In the genomic region with DNA sequence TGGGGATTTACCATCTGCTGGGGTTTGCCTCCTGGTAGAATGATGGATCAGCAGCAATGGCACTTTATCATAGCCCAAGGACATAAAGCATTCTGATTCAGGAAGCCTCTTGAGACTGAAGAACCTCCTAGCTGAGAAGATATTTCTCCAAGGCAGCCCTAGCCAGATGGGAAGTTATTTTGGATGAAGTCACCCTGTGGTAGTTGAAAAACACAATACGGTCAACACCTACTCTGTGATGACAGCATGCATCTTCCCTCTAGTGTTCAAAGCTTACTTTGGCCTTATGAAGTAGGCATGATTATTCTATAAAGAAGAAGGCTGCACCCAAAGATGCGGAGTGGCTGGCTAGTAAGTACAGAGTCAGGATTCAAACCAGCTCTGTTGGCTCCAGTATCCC, we compare ENCODE assay signal across 17 cellular contexts.
A peak's percentile ranks its signal among the peaks of the same experiment; 100 is the strongest.
DNase-seq lines count a peak whose midpoint lies in the region; FAIRE-seq and TF ChIP-seq lines count a peak whose summit lies in the region.
"Had no signal": no experiment of that assay in that cellular context is flagged by ENCODE, and none has a peak within 500 bp of the region (broad histone marks: within the 10 kb centered on the region; RNA-seq: fewer than 3 reads in every experiment).

No MANE protein-coding gene starts in this region.

- no peak overlapping the region for H3K4me3 ChIP-seq in cardiac fibroblast (replicated peaks in 1 of 2; ENCODE audit: low read depth in 2 of 2, low read length in 2 of 2)
- H3K4me3 ChIP-seq: A549 had no signal

- TF ChIP-seq POLR2A in H54 (IDR thresholded peaks at IDR 0.05; ENCODE audit: low read depth, low read length): no peak

- peak; percentile 2 for TF ChIP-seq CTCF in cardiac fibroblast (IDR thresholded peaks at IDR 0.05; ENCODE audit: low read depth, low read length)

- FAIRE-seq in H54 (lab: Jason Lieb, UNC): no peak
- FAIRE-seq: A549, G401.6, GM12891, GM18507 had no signal

- DNase-seq in NCI-H2029 (lab: John Stamatoyannopoulos, UW) (peak; percentile 29), NCI-H2029 treated with DMSO at 0.1 percent for 48 hours (lab: John Stamatoyannopoulos, UW) (no peak), DMS79 treated with DMSO at 0.1 percent for 48 hours (lab: John Stamatoyannopoulos, UW) (peak; percentile 67), cardiac fibroblast (ENCODE audit: low read depth in 2 of 2) (peak in 1 of 2 donors; percentile 33), islet precursor cell (peak; percentile 21), NCI-H2081 (lab: John Stamatoyannopoulos, UW) (no peak), GOT3 (lab: John Stamatoyannopoulos, UW) (no peak), H54 (ENCODE audit: insufficient read length, low spot score) (no peak)
- DNase-seq: AML-193; CD4-positive, alpha-beta memory T cell; DMS153; DND-41; HCEC 1CT had no signal

Comparison
In these comparisons a context has a peak if more than half of its experiments do, and no peak if none do; other contexts are left out.
1. DNase-seq: peak in NCI-H2029 (single experiment), DMS79 treated with DMSO at 0.1 percent for 48 hours (single experiment) and islet precursor cell (single experiment); none in NCI-H2029 treated with DMSO at 0.1 percent for 48 hours (single experiment), NCI-H2081 (0 of 2), GOT3 (single experiment) and H54 (single experiment).